In genomic region chr6:109791301-109791700, GRCh38 we compare ENCODE assay signal across 15 cellular contexts.
DNase-seq lines count a peak whose midpoint lies in the region; ATAC-seq and TF ChIP-seq lines count a peak whose summit lies in the region.
"Had no signal": no experiment of that assay in that cellular context is flagged by ENCODE, and none has a peak within 500 bp of the region (broad histone marks: within the 10 kb centered on the region; RNA-seq: fewer than 3 reads in every experiment).

No MANE protein-coding gene starts in this region.

- no CpG with 5 or more reads among the region's 12 CpGs for WGBS in neuronal stem cell (ENCODE audit: extremely low coverage in 2 of 2, insufficient read length in 2 of 2, insufficient replicate concordance in 1 of 2), 2 donors

- CTCF ChIA-PET in PC-3 (lab: Charles Lee) = no interaction called here

- H3K9me3 ChIP-seq in PC-3 (ENCODE audit: low read length) (no peaks in the 10 kb centered on the region), fibroblast of lung (ENCODE audit: control insufficient read depth, insufficient read depth, low read depth, low read length) (no peaks in the 10 kb centered on the region), neuronal stem cell (replicated peaks in 1 of 2; ENCODE audit: control insufficient read depth in 2 of 2, insufficient read depth in 1 of 2, low read depth in 1 of 2, low read length in 2 of 2) (peaks cover 0 to 11% of the 10 kb centered on the region in 2 donors)

- H3K4ac ChIP-seq in neuronal stem cell (ENCODE audit: low read length) = no peak overlapping the region

- H4K20me1 ChIP-seq in PC-3 (ENCODE audit: low read length) (no peaks in the 10 kb centered on the region), fibroblast of lung (ENCODE audit: control insufficient read depth, extremely low read depth, insufficient read depth, low read length) (no peaks in the 10 kb centered on the region)

- H3F3A ChIP-seq in PC-3 (ENCODE audit: low read length, unreplicated experiment) = no peaks in the 10 kb centered on the region

- H3K18ac ChIP-seq in neuronal stem cell (ENCODE audit: low read length) = no peak overlapping the region

- peak overlapping the region; percentile 27 for H3K14ac ChIP-seq in neuronal stem cell (ENCODE audit: low read length)

- no peak overlapping the region for H2BK5ac ChIP-seq in neuronal stem cell (ENCODE audit: low read length)

- no peaks in the 10 kb centered on the region for H3K79me1 ChIP-seq in neuronal stem cell (ENCODE audit: low read depth, low read length)

- H3K9me2 ChIP-seq in PC-3 (replicated peaks; ENCODE audit: low read length) = no peaks in the 10 kb centered on the region

- H4K8ac ChIP-seq in neuronal stem cell (ENCODE audit: low read depth, low read length) = no peak overlapping the region

- no peaks in the 10 kb centered on the region for H3K79me2 ChIP-seq in PC-3 (ENCODE audit: low read length)
- H3K79me2 ChIP-seq in fibroblast of lung (ENCODE audit: control insufficient read depth, insufficient read depth, low read length) = no peaks in the 10 kb centered on the region

- H4K91ac ChIP-seq in neuronal stem cell (ENCODE audit: low read depth, low read length, poor library complexity) = no peak overlapping the region

- intact Hi-C loops in PC-3 (cut with micrococcal nuclease) = no loop called here

- H3K36me3 ChIP-seq in PC-3 (ENCODE audit: low read depth, low read length) (no peaks in the 10 kb centered on the region), fibroblast of lung (ENCODE audit: control insufficient read depth, insufficient read depth, low read length) (no peaks in the 10 kb centered on the region), neuronal stem cell (replicated peaks in 1 of 2; ENCODE audit: control insufficient read depth in 2 of 2, insufficient read depth in 2 of 2, low read length in 2 of 2) (peaks cover 0 to 11% of the 10 kb centered on the region in 2 donors)

- H2AK5ac ChIP-seq in neuronal stem cell (ENCODE audit: low read depth, low read length) = no peak overlapping the region

- no peak overlapping the region for H2BK120ac ChIP-seq in neuronal stem cell (ENCODE audit: low read depth, low read length)

- H3K4me3 ChIP-seq in PC-3 (ENCODE audit: low read length) (no peak overlapping the region), fibroblast of lung (replicated peaks in 1 of 4; ENCODE audit: control extremely low read depth in 1 of 4, insufficient read depth in 1 of 4, low read depth in 3 of 4, low read length in 4 of 4) (no peak overlapping the region), neuronal stem cell (ENCODE audit: low read length in 2 of 2) (no peak overlapping the region)

- H2BK15ac ChIP-seq in neuronal stem cell (ENCODE audit: low read length) = no peak overlapping the region

- H3K27ac ChIP-seq in PC-3 (ENCODE audit: low read length) (no peak overlapping the region), fibroblast of lung (ENCODE audit: insufficient read depth, low read length) (peak overlapping the region; percentile 47), neuronal stem cell (replicated peaks; ENCODE audit: low read length) (no peak overlapping the region)

- TF ChIP-seq CTCF in PC-3 (conservative IDR thresholded peaks at IDR 0.05; ENCODE audit: low read depth, low read length) (no peak), fibroblast of lung (conservative IDR thresholded peaks at IDR 0.05 in 1 of 2, IDR thresholded peaks at IDR 0.05 in 1 of 2; ENCODE audit: low read depth in 1 of 2, low read length in 2 of 2) (no peak)

- POLR2A ChIA-PET in PC-3 (lab: Charles Lee; ENCODE audit: unreplicated experiment) = no interaction called here

- H3K4me2 ChIP-seq in PC-3 (ENCODE audit: low read length) = no peak overlapping the region
- H3K4me2 ChIP-seq in fibroblast of lung (ENCODE audit: extremely low read depth, insufficient read depth, low read length) = no peak overlapping the region
- no peak overlapping the region for H3K4me2 ChIP-seq in neuronal stem cell (ENCODE audit: insufficient read depth, low read length, poor library complexity, severe bottlenecking)

- H3K27me3 ChIP-seq in PC-3 (ENCODE audit: low read length) = no peaks in the 10 kb centered on the region
- H3K27me3 ChIP-seq in fibroblast of lung (ENCODE audit: control insufficient read depth, insufficient read depth, low read length) = no peaks in the 10 kb centered on the region
- no peaks in the 10 kb centered on the region for H3K27me3 ChIP-seq in neuronal stem cell (ENCODE audit: control insufficient read depth in 3 of 3, insufficient read depth in 3 of 3, low read depth in 1 of 3, low read length in 3 of 3)

- no peak overlapping the region for H3K9ac ChIP-seq in PC-3 (ENCODE audit: low read length)
- H3K9ac ChIP-seq in fibroblast of lung (ENCODE audit: insufficient read depth, low read length) = no peak overlapping the region
- no peak overlapping the region for H3K9ac ChIP-seq in neuronal stem cell (ENCODE audit: low read depth, low read length, poor library complexity)

- no peak overlapping the region for H3K23ac ChIP-seq in neuronal stem cell (ENCODE audit: low read depth, low read length, poor library complexity)

- H3K4me1 ChIP-seq in PC-3 (ENCODE audit: insufficient read depth, low read length) (peaks cover 49% of the 10 kb centered on the region), fibroblast of lung (ENCODE audit: control insufficient read depth, extremely low read depth, insufficient read depth, low read length) (peaks cover 28% of the 10 kb centered on the region), neuronal stem cell (ENCODE audit: control insufficient read depth in 2 of 2, insufficient read depth in 1 of 2, low read depth in 1 of 2, low read length in 2 of 2) (peaks cover 3 to 8% of the 10 kb centered on the region in 2 donors)

- H2BK12ac ChIP-seq in neuronal stem cell (ENCODE audit: low read length) = no peak overlapping the region

- H2AFZ ChIP-seq in PC-3 (ENCODE audit: low read length) (no peak overlapping the region), fibroblast of lung (ENCODE audit: low read length) (no peak overlapping the region), neuronal stem cell (ENCODE audit: low read length) (peak overlapping the region; percentile 53)

- ATAC-seq in PC-3 (no peak), GM18870 (IDR thresholded peaks at IDR 0.05; ENCODE audit: unreplicated experiment) (no peak), GM18909 (IDR thresholded peaks at IDR 0.05; ENCODE audit: poor library complexity, unreplicated experiment) (no peak), GM18519 (IDR thresholded peaks at IDR 0.05; ENCODE audit: low FRiP score, unreplicated experiment) (no peak)
- ATAC-seq: naive thymus-derived CD8-positive, alpha-beta T cell had no signal

- no TSS peak for BruUV-seq in PC-3 (replicated peaks; lab: Mats Ljungman, UMichigan)

- DNase-seq in A172 (ENCODE audit: low spot score) = peak; percentile 49
- DNase-seq in PC-3 = peak; percentile 5
- DNase-seq in fibroblast of lung (ENCODE audit: low read depth in 2 of 2) = peak in 1 of 2 donors; percentile 69
- no peak for DNase-seq in neuronal stem cell (ENCODE audit: low spot score)
- no peak for DNase-seq in activated CD4-positive, alpha-beta T cell treated with anti-CD3 and anti-CD28 coated beads, Interleukin-2, amount 50 U/mL, for 48 hours
- DNase-seq: activated CD4-positive, alpha-beta T cell treated with anti-CD3 and anti-CD28 coated beads for 1 hour; activated CD8-positive, alpha-beta memory T cell treated with anti-CD3 and anti-CD28 coated beads, Interleukin-2, amount 50 U/mL, for 48 hours; CD4-positive, CD25-positive, alpha-beta regulatory T cell; DMS79; HCEC 1CT; naive thymus-derived CD8-positive, alpha-beta T cell; T-helper 2 cell had no signal

Comparison
In these comparisons a context has a peak if more than half of its experiments do, and no peak if none do; other contexts are left out.
1. DNase-seq: peak in A172 (single experiment) and PC-3 (single experiment); none in neuronal stem cell (single experiment) and activated CD4-positive, alpha-beta T cell treated with anti-CD3 and anti-CD28 coated beads, Interleukin-2, amount 50 U/mL, for 48 hours (0 of 2).